Comparison of ENCODE assay signal across 11 cellular contexts in the genomic region with DNA sequence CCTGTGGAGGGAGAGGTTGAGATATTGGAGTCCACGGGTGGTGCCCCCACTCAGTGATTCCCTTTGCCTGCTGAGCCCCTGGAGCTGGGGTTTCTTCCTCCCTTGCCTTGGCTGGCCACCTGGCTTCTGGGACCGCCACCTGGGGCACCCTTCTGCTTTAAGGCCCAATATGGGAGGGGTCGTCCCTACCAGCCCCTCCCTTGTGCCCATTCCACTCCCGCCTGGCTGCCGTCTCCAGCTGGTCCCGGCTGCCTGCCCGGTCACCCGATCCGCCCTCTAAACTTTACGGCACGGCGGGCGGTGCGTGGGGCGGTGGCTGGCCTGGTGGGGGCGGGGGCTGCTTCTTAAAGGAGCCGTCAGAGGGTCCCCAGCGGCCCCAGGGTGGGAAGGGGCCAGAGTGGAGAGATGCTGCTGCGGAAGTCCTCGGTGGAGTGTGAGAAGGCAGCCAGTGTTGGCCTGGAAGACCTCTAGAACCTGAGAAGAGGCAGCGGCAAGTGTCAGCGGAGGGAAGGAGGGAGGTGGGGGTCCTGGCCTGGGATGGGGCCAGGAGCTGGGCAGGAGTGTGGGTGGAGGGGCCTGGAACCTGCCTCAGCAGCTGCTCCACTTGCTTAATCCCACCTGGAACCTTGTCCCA. TPM values are rescaled to one million over a fixed set of nuclear protein-coding genes. Genes with fewer than 3 reads are reported as not detected.
DNase-seq lines count a peak whose midpoint lies in the region; TF ChIP-seq lines count a peak whose summit lies in the region.
"Had no signal": no experiment of that assay in that cellular context is flagged by ENCODE, and none has a peak within 500 bp of the region (broad histone marks: within the 10 kb centered on the region; RNA-seq: fewer than 3 reads in every experiment).

No MANE protein-coding gene starts in this region.

- H4K20me1 ChIP-seq in osteoblast (ENCODE audit: insufficient read depth, low read length), result no peaks in the 10 kb centered on the region

- H3K4me2 ChIP-seq in osteoblast (ENCODE audit: insufficient read depth, low read length), result peak overlapping the region; percentile 59

- no peak overlapping the region for H3K27ac ChIP-seq in SJCRH30
- no peak overlapping the region for H3K27ac ChIP-seq in osteoblast (ENCODE audit: low read depth, low read length)

- DNase-seq in ACHN (peak; percentile 21), SJCRH30 (peak; percentile 53 to 55), head of caudate nucleus (peak in 41 of 42 donors; percentile 64 to 91 (median 81)), osteoblast (ENCODE audit: insufficient read length, low spot score, missing footprints) (no peak), NCI-H1436 (lab: John Stamatoyannopoulos, UW) (no peak), MV-4-11 (lab: John Stamatoyannopoulos, UW) (no peak), KG1 (lab: John Stamatoyannopoulos, UW) (no peak), GM13977 (ENCODE audit: low spot score) (no peak)
- DNase-seq: DND-41, NCI-H1092 had no signal

- H3K79me2 ChIP-seq in osteoblast (ENCODE audit: insufficient read depth, low read length), result no peaks in the 10 kb centered on the region

- peak overlapping the region; percentile 30 for H3K4me3 ChIP-seq in SJCRH30
- H3K4me3 ChIP-seq in osteoblast (ENCODE audit: insufficient read depth, low read length), result peak overlapping the region; percentile 60

- no peak overlapping the region for H2AFZ ChIP-seq in osteoblast (ENCODE audit: low read length)

- H3K4me1 ChIP-seq in SJCRH30 (peaks cover 48% of the 10 kb centered on the region), osteoblast (ENCODE audit: insufficient read depth, low read length) (peaks cover 47% of the 10 kb centered on the region)

- in situ Hi-C loops in ACHN (cut with HindIII; ENCODE audit: low pct_ligation_motif_present, low pct_unique_long_range_greater_than_20kb, low sequenced_read_pairs), result no loop called here
- in situ Hi-C loops in GM13977 (cut with MboI; ENCODE audit: low pct_unique_long_range_greater_than_20kb, low sequenced_read_pairs, unreplicated experiment), result no loop called here

- H3K27me3 ChIP-seq in SJCRH30 (no peaks in the 10 kb centered on the region), osteoblast (ENCODE audit: insufficient read depth, low read length) (no peaks in the 10 kb centered on the region)

- intact Hi-C loops in head of caudate nucleus (cut with DNase I), result no loop called here

- TF ChIP-seq CTCF in osteoblast (IDR thresholded peaks at IDR 0.05; ENCODE audit: extremely low read depth, low read depth, low read length) (no peak), GM13977 (IDR thresholded peaks at IDR 0.05; ENCODE audit: extremely low read depth, insufficient read depth, missing control alignments) (no peak)

- H3K9me3 ChIP-seq in SJCRH30 (replicated peaks) (no peaks in the 10 kb centered on the region), osteoblast (ENCODE audit: low read depth, low read length) (no peaks in the 10 kb centered on the region)

- no peaks in the 10 kb centered on the region for H3K36me3 ChIP-seq in SJCRH30
- H3K36me3 ChIP-seq in osteoblast (ENCODE audit: insufficient read depth, low read length), result no peaks in the 10 kb centered on the region

RNA-seq across cellular contexts. Expression of gene SEMA3B, which starts 1.6 kb away (rescaled TPM):
- total RNA-seq in SJCRH30 (2014; rRNA removed; shearing (Covaris generic)), result 3.3 and 4.8 TPM in 2 replicates
- 5.9 and 10.1 TPM in 2 replicates for total RNA-seq in osteoblast

RNA-seq across cellular contexts. Expression of gene LSMEM2, which starts 11.5 kb away (rescaled TPM):
- not detected in 2 replicates for total RNA-seq in SJCRH30 (2014; rRNA removed; shearing (Covaris generic))
- not detected in 2 replicates for total RNA-seq in osteoblast
- total RNA-seq: lung microvascular endothelial cell had no signal

RNA-seq across cellular contexts. Expression of gene IFRD2, which starts 24.8 kb away (rescaled TPM):
- 85.3 and 98.8 TPM in 2 replicates for total RNA-seq in SJCRH30 (2014; rRNA removed; shearing (Covaris generic))
- total RNA-seq in osteoblast, result 60.4 and 65.1 TPM in 2 replicates

RNA-seq across cellular contexts. Expression of gene GNAI2, which starts 31.4 kb away (rescaled TPM):
- 63.8 and 64.7 TPM in 2 replicates for total RNA-seq in SJCRH30 (2014; rRNA removed; shearing (Covaris generic))
- total RNA-seq in osteoblast, result 223 and 248 TPM in 2 replicates

RNA-seq across cellular contexts. Expression of gene HYAL3, which starts 31.8 kb away (rescaled TPM):
- 3.6 and 4.5 TPM in 2 replicates for total RNA-seq in SJCRH30 (2014; rRNA removed; shearing (Covaris generic))
- 1.8 and 4.1 TPM in 2 replicates for total RNA-seq in osteoblast

Comparison
In these comparisons a context has a peak if more than half of its experiments do, and no peak if none do; other contexts are left out.
1. DNase-seq: peak in ACHN (single experiment), SJCRH30 (2 of 2) and head of caudate nucleus (41 of 42); none in osteoblast (single experiment), NCI-H1436 (single experiment), MV-4-11 (single experiment), KG1 (single experiment) and GM13977 (single experiment).